Comparison of ENCODE assay signal across 23 cellular contexts in genomic region chr1:43059640-43060574, GRCh38.
A peak's percentile ranks its signal among the peaks of the same experiment; 100 is the strongest.
DNase-seq lines count a peak whose midpoint lies in the region; ATAC-seq and TF ChIP-seq lines count a peak whose summit lies in the region.
"Had no signal": no experiment of that assay in that cellular context is flagged by ENCODE, and none has a peak within 500 bp of the region (broad histone marks: within the 10 kb centered on the region; RNA-seq: fewer than 3 reads in every experiment).

No MANE protein-coding gene starts in this region.

- H3K9me3 Mint-ChIP-seq in natural killer cell treated with Interleukin-12 subunit alpha and Interleukin-12 subunit beta and Interleukin-15 and Interleukin-18, amount 100 ng/mL, for 72 hours, result peaks cover 6% of the 10 kb centered on the region
- peaks cover 0 to 3% of the 10 kb centered on the region in 2 donors for H3K9me3 Mint-ChIP-seq in natural killer cell
- H3K9me3 Mint-ChIP-seq in activated CD4-positive, alpha-beta T cell treated with anti-CD3 and anti-CD28 coated beads, Interleukin-2, amount 10 ng/mL, durations not matched to agents 7 days and 5 days, result no peaks in the 10 kb centered on the region
- H3K9me3 Mint-ChIP-seq: activated T-cell treated with anti-CD3 and anti-CD28 coated beads, Interleukin-2, amount 50 U/mL, for 4 hours; central memory CD8-positive, alpha-beta T cell had no signal

- peaks cover 33 to 38% of the 10 kb centered on the region in 2 donors for H3K4me1 Mint-ChIP-seq in natural killer cell treated with Interleukin-12 subunit alpha and Interleukin-12 subunit beta and Interleukin-15 and Interleukin-18, amount 100 ng/mL, for 72 hours (ENCODE audit: low read depth in 2 of 2)
- H3K4me1 Mint-ChIP-seq in natural killer cell, result peaks cover 24 to 38% of the 10 kb centered on the region in 2 donors
- H3K4me1 Mint-ChIP-seq in activated CD4-positive, alpha-beta T cell treated with anti-CD3 and anti-CD28 coated beads, Interleukin-2, amount 10 ng/mL, durations not matched to agents 7 days and 5 days, result peaks cover 24% of the 10 kb centered on the region

- POLR2A ChIA-PET in activated CD4-positive, alpha-beta T cell treated with anti-CD3 and anti-CD28 coated beads, Interleukin-2, amount 10 ng/mL, durations not matched to agents 7 days and 5 days (lab: Charles Lee), result no interaction called here

- ATAC-seq in natural killer cell treated with Interleukin-12 subunit alpha and Interleukin-12 subunit beta and Interleukin-15 and Interleukin-18, amount 100 ng/mL, for 72 hours, result no peak
- ATAC-seq in natural killer cell, result no peak
- ATAC-seq: activated T-cell treated with anti-CD3 and anti-CD28 coated beads, Interleukin-2, amount 50 U/mL, for 4 hours; HCT116; left lobe of liver; Panc1 had no signal

- no peak for TF ChIP-seq CTCF in natural killer cell (IDR thresholded peaks at IDR 0.05)

- peak overlapping the region in 1 of 2 donors; percentile 46 for H3K27ac Mint-ChIP-seq in natural killer cell treated with Interleukin-12 subunit alpha and Interleukin-12 subunit beta and Interleukin-15 and Interleukin-18, amount 100 ng/mL, for 72 hours
- H3K27ac Mint-ChIP-seq in natural killer cell, result no peak overlapping the region
- no peak overlapping the region for H3K27ac Mint-ChIP-seq in activated CD4-positive, alpha-beta T cell treated with anti-CD3 and anti-CD28 coated beads, Interleukin-2, amount 10 ng/mL, durations not matched to agents 7 days and 5 days

- peaks cover 6% of the 10 kb centered on the region for H3K36me3 Mint-ChIP-seq in natural killer cell treated with Interleukin-12 subunit alpha and Interleukin-12 subunit beta and Interleukin-15 and Interleukin-18, amount 100 ng/mL, for 72 hours
- H3K36me3 Mint-ChIP-seq in natural killer cell, result no peaks in the 10 kb centered on the region
- peaks cover 3% of the 10 kb centered on the region for H3K36me3 Mint-ChIP-seq in activated CD4-positive, alpha-beta T cell treated with anti-CD3 and anti-CD28 coated beads, Interleukin-2, amount 10 ng/mL, durations not matched to agents 7 days and 5 days (ENCODE audit: low read depth)

- no peak for DNase-seq in natural killer cell treated with Interleukin-12 subunit alpha and Interleukin-12 subunit beta and Interleukin-15 and Interleukin-18, amount 100 ng/mL, for 72 hours (ENCODE audit: low spot score)
- DNase-seq in natural killer cell (no peak), amniotic epithelial cell (ENCODE audit: low read depth) (peak; percentile 84), foreskin melanocyte (peak; percentile 90), NCI-H2196 (lab: John Stamatoyannopoulos, UW; ENCODE audit: unreplicated experiment) (no peak), T1000 (lab: John Stamatoyannopoulos, UW) (no peak), NCI-H446 (lab: John Stamatoyannopoulos, UW) (no peak)
- no peak for DNase-seq in activated CD4-positive, alpha-beta T cell treated with anti-CD3 and anti-CD28 coated beads, Interleukin-2, amount 10 ng/mL, durations not matched to agents 7 days and 5 days
- DNase-seq: activated CD4-positive, alpha-beta T cell treated with anti-CD3 and anti-CD28 coated beads for 48 hours; activated T-cell treated with anti-CD3 and anti-CD28 coated beads, Interleukin-2, amount 50 U/mL, for 4 hours; MV-4-11; NCI-H1436; NCI-H2081; NCI-H226; NCI-H748 treated with DMSO at 0.1 percent for 48 hours; SHP77; stimulated activated CD4-positive, alpha-beta T cell treated with anti-CD3 and anti-CD28 coated beads, Interleukin-4, amount 100 ng/mL, for 1 hour; stomach; uterus had no signal

- peaks cover 15 to 18% of the 10 kb centered on the region in 2 donors for H3K27me3 Mint-ChIP-seq in natural killer cell treated with Interleukin-12 subunit alpha and Interleukin-12 subunit beta and Interleukin-15 and Interleukin-18, amount 100 ng/mL, for 72 hours
- H3K27me3 Mint-ChIP-seq in natural killer cell (ENCODE audit: low read depth in 2 of 2), result peaks cover 7 to 13% of the 10 kb centered on the region in 2 donors
- no peaks in the 10 kb centered on the region for H3K27me3 Mint-ChIP-seq in activated CD4-positive, alpha-beta T cell treated with anti-CD3 and anti-CD28 coated beads, Interleukin-2, amount 10 ng/mL, durations not matched to agents 7 days and 5 days

- CTCF ChIA-PET in activated CD4-positive, alpha-beta T cell treated with anti-CD3 and anti-CD28 coated beads, Interleukin-2, amount 10 ng/mL, durations not matched to agents 7 days and 5 days (lab: Charles Lee), result interaction anchor here (1.4 to 2.0 kb wide), 3 partner anchors 11 to 137 kb away, joined by 5 to 6 read pairs (median 5); no protein-coding TSS in a partner anchor

- H3K4me3 Mint-ChIP-seq in natural killer cell treated with Interleukin-12 subunit alpha and Interleukin-12 subunit beta and Interleukin-15 and Interleukin-18, amount 100 ng/mL, for 72 hours, result peak overlapping the region; percentile 11
- no peak overlapping the region for H3K4me3 Mint-ChIP-seq in natural killer cell
- H3K4me3 Mint-ChIP-seq in activated CD4-positive, alpha-beta T cell treated with anti-CD3 and anti-CD28 coated beads, Interleukin-2, amount 10 ng/mL, durations not matched to agents 7 days and 5 days, result no peak overlapping the region
- H3K4me3 Mint-ChIP-seq: activated T-cell treated with anti-CD3 and anti-CD28 coated beads, Interleukin-2, amount 50 U/mL, for 4 hours; central memory CD8-positive, alpha-beta T cell had no signal

- intact Hi-C loops in natural killer cell (cut with micrococcal nuclease), result loop anchor here (10.0 kb wide), 1 partner anchor 55 kb away; no protein-coding TSS in a partner anchor

Comparison
In these comparisons a context has a peak if more than half of its experiments do, and no peak if none do; other contexts are left out.
1. DNase-seq: peak in amniotic epithelial cell (single experiment) and foreskin melanocyte (single experiment); none in natural killer cell treated with Interleukin-12 subunit alpha and Interleukin-12 subunit beta and Interleukin-15 and Interleukin-18, amount 100 ng/mL, for 72 hours (single experiment), natural killer cell (single experiment), NCI-H2196 (single experiment), T1000 (single experiment), activated CD4-positive, alpha-beta T cell treated with anti-CD3 and anti-CD28 coated beads, Interleukin-2, amount 10 ng/mL, durations not matched to agents 7 days and 5 days (single experiment) and NCI-H446 (0 of 2).